2 cellular contexts compared by ENCODE assay signal in genomic region chr4:174141876-174142275, GRCh38.
TF ChIP-seq lines count a peak whose summit lies in the region.

No MANE protein-coding gene starts in this region.

TF ChIP-seq in SK-N-SH treated with all-trans-retinoic acid at 6 μM for 48 hours, 23 proteins besides CTCF, POLR2A, EP300 and RAD21 (continued from another document):
- TF ChIP-seq, protein P1, sequence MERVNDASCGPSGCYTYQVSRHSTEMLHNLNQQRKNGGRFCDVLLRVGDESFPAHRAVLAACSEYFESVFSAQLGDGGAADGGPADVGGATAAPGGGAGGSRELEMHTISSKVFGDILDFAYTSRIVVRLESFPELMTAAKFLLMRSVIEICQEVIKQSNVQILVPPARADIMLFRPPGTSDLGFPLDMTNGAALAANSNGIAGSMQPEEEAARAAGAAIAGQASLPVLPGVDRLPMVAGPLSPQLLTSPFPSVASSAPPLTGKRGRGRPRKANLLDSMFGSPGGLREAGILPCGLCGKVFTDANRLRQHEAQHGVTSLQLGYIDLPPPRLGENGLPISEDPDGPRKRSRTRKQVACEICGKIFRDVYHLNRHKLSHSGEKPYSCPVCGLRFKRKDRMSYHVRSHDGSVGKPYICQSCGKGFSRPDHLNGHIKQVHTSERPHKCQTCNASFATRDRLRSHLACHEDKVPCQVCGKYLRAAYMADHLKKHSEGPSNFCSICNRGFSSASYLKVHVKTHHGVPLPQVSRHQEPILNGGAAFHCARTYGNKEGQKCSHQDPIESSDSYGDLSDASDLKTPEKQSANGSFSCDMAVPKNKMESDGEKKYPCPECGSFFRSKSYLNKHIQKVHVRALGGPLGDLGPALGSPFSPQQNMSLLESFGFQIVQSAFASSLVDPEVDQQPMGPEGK (CRISPR knock-in tag; IDR thresholded peaks at IDR 0.05; ENCODE audit: borderline replicate concordance): no peak; the same call in 1 of the 2 replicates
- TF ChIP-seq SNAI2 (CRISPR knock-in tag; IDR thresholded peaks at IDR 0.05): no peak
- TF ChIP-seq ARNTL (CRISPR knock-in tag; IDR thresholded peaks at IDR 0.05; ENCODE audit: borderline replicate concordance, low read depth): no peak
- peak; percentile 75 for TF ChIP-seq ISL1 (CRISPR knock-in tag; IDR thresholded peaks at IDR 0.05)
- peak; percentile 44; the same call in 1 of the 2 replicates for TF ChIP-seq TCF4 (CRISPR knock-in tag; IDR thresholded peaks at IDR 0.05; ENCODE audit: borderline replicate concordance)
- TF ChIP-seq ZNF8 (CRISPR knock-in tag; IDR thresholded peaks at IDR 0.05): no peak
- peak; percentile 88 for TF ChIP-seq TOX (CRISPR knock-in tag; IDR thresholded peaks at IDR 0.05; ENCODE audit: borderline replicate concordance)
TF ChIP-seq in SK-N-SH treated with all-trans-retinoic acid at 6 μM for 48 hours: peak in this region for 4.

TF ChIP-seq in SK-N-SH, 30 proteins besides CTCF, POLR2A, EP300 and RAD21 (continued from another document):
- no peak for TF ChIP-seq PBX3 (IDR thresholded peaks at IDR 0.05)
- TF ChIP-seq GATA2 (CRISPR knock-in tag; IDR thresholded peaks at IDR 0.05): no peak
- TF ChIP-seq ELF1 (IDR thresholded peaks at IDR 0.05): no peak
- TF ChIP-seq, protein P2, sequence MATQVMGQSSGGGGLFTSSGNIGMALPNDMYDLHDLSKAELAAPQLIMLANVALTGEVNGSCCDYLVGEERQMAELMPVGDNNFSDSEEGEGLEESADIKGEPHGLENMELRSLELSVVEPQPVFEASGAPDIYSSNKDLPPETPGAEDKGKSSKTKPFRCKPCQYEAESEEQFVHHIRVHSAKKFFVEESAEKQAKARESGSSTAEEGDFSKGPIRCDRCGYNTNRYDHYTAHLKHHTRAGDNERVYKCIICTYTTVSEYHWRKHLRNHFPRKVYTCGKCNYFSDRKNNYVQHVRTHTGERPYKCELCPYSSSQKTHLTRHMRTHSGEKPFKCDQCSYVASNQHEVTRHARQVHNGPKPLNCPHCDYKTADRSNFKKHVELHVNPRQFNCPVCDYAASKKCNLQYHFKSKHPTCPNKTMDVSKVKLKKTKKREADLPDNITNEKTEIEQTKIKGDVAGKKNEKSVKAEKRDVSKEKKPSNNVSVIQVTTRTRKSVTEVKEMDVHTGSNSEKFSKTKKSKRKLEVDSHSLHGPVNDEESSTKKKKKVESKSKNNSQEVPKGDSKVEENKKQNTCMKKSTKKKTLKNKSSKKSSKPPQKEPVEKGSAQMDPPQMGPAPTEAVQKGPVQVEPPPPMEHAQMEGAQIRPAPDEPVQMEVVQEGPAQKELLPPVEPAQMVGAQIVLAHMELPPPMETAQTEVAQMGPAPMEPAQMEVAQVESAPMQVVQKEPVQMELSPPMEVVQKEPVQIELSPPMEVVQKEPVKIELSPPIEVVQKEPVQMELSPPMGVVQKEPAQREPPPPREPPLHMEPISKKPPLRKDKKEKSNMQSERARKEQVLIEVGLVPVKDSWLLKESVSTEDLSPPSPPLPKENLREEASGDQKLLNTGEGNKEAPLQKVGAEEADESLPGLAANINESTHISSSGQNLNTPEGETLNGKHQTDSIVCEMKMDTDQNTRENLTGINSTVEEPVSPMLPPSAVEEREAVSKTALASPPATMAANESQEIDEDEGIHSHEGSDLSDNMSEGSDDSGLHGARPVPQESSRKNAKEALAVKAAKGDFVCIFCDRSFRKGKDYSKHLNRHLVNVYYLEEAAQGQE (IDR thresholded peaks at IDR 0.05; ENCODE audit: low read depth, low read length): no peak
- no peak for TF ChIP-seq MAX (IDR thresholded peaks at IDR 0.05; ENCODE audit: low read depth)
- no peak for TF ChIP-seq TCF12 (IDR thresholded peaks at IDR 0.05)
- no peak for TF ChIP-seq SIN3A (IDR thresholded peaks at IDR 0.05; ENCODE audit: borderline replicate concordance, low read depth, low read length)
